In the genomic region with DNA sequence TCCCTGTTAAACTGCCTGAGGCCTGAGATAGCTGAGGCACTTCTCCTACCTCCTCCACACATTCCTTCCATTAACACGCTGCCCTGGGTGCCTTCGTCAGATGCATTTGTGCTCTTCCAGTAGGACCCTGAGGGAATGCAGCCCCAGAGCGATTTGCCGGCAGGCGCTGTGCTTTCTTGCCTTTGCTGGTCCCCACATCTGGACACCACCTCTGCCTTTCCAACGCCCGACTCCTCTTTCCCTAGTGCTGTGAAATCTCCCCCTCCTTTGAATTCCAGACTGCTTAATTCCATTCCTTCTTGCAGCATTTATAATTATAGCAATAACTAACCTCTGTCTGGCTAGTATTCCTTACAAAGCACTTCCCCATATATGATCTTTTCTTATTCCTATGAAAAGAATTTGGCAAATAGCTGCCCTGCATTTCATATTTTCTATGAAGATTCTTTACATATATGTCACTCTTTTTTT, we compare ENCODE assay signal across 19 cellular contexts.
DNase-seq lines count a peak whose midpoint lies in the region; ATAC-seq and TF ChIP-seq lines count a peak whose summit lies in the region.
"Had no signal": no experiment of that assay in that cellular context is flagged by ENCODE, and none has a peak within 500 bp of the region (broad histone marks: within the 10 kb centered on the region; RNA-seq: fewer than 3 reads in every experiment).

No MANE protein-coding gene starts in this region.

- no peak for TF ChIP-seq CTCF in thoracic aorta (IDR thresholded peaks at IDR 0.05)

- H3K36me3 ChIP-seq in thoracic aorta, result no peaks in the 10 kb centered on the region
- H3K36me3 ChIP-seq: colonic mucosa, sigmoid colon had no signal

- DNase-seq in GM04503 (ENCODE audit: low read depth) (peak; percentile 76), amniotic epithelial cell (ENCODE audit: low read depth) (peak; percentile 38), kidney glomerular epithelial cell (lab: John Stamatoyannopoulos, UW) (peak; percentile 37), thoracic aorta (ENCODE audit: low spot score) (no peak), immature natural killer cell (no peak), GM19240 (ENCODE audit: insufficient read length, low spot score) (no peak)
- no peak for DNase-seq in activated CD4-positive, alpha-beta T cell treated with anti-CD3 and anti-CD28 coated beads, Interleukin-2, amount 50 U/mL, for 48 hours
- DNase-seq: activated CD8-positive, alpha-beta memory T cell treated with anti-CD3 and anti-CD28 coated beads, Interleukin-2, amount 10 ng/mL, durations not matched to agents 7 days and 5 days; C1 segment of cervical spinal cord; colonic mucosa; midbrain; NCI-H1092 treated with DMSO at 0.1 percent for 48 hours; NCI-H748 treated with DMSO at 0.1 percent for 48 hours; occipital lobe; sigmoid colon; stimulated activated CD4-positive, alpha-beta T cell treated with anti-CD3 and anti-CD28 coated beads, Interleukin-2, amount 100 ng/mL, for 48 hours; substantia nigra had no signal

- H3K4me3 Mint-ChIP-seq in immature natural killer cell, result no peak overlapping the region
- H3K4me3 Mint-ChIP-seq: activated CD8-positive, alpha-beta memory T cell treated with anti-CD3 and anti-CD28 coated beads, Interleukin-2, amount 10 ng/mL, durations not matched to agents 7 days and 5 days had no signal

- H3K4me1 ChIP-seq in thoracic aorta (ENCODE audit: control insufficient read depth in 1 of 2, low read depth in 2 of 2), result peaks cover 0 to 12% of the 10 kb centered on the region in 2 donors
- H3K4me1 ChIP-seq: colonic mucosa had no signal

- peaks cover 0 to 1% (median 0%) of the 10 kb centered on the region in 3 donors for H3K27me3 Mint-ChIP-seq in immature natural killer cell (ENCODE audit: low read depth in 3 of 3)

- H3K9me3 ChIP-seq in thoracic aorta, result no peaks in the 10 kb centered on the region
- H3K9me3 ChIP-seq: colonic mucosa, sigmoid colon had no signal

- H3K27me3 ChIP-seq in thoracic aorta (replicated peaks; ENCODE audit: insufficient read depth), result no peaks in the 10 kb centered on the region
- H3K27me3 ChIP-seq: colonic mucosa, sigmoid colon had no signal

- peaks cover 2 to 4% (median 3%) of the 10 kb centered on the region in 3 donors for H3K36me3 Mint-ChIP-seq in immature natural killer cell
- H3K36me3 Mint-ChIP-seq: activated CD8-positive, alpha-beta memory T cell treated with anti-CD3 and anti-CD28 coated beads, Interleukin-2, amount 10 ng/mL, durations not matched to agents 7 days and 5 days had no signal

- H3K27ac Mint-ChIP-seq in immature natural killer cell, result no peak overlapping the region
- H3K27ac Mint-ChIP-seq: activated CD8-positive, alpha-beta memory T cell treated with anti-CD3 and anti-CD28 coated beads, Interleukin-2, amount 10 ng/mL, durations not matched to agents 7 days and 5 days had no signal

- no peaks in the 10 kb centered on the region for H3K4me1 Mint-ChIP-seq in immature natural killer cell

- H3K9me3 Mint-ChIP-seq in immature natural killer cell, result no peaks in the 10 kb centered on the region

- no peak for ATAC-seq in thoracic aorta (ENCODE audit: insufficient number of reproducible peaks, low FRiP score, low read depth)
- ATAC-seq: activated CD8-positive, alpha-beta memory T cell treated with anti-CD3 and anti-CD28 coated beads, Interleukin-2, amount 10 ng/mL, durations not matched to agents 7 days and 5 days; K562 had no signal

- H3K4me3 ChIP-seq in thoracic aorta, result no peak overlapping the region
- H3K4me3 ChIP-seq: colonic mucosa, K562, sigmoid colon had no signal

- H3K27ac ChIP-seq in thoracic aorta, result peak overlapping the region; percentile 24 to 58
- H3K27ac ChIP-seq: colonic mucosa, HL-60, sigmoid colon had no signal

Comparison
In these comparisons a context has a peak if more than half of its experiments do, and no peak if none do; other contexts are left out.
1. DNase-seq: peak in GM04503 (single experiment), amniotic epithelial cell (single experiment) and kidney glomerular epithelial cell (single experiment); none in thoracic aorta (single experiment), immature natural killer cell (0 of 3), GM19240 (single experiment) and activated CD4-positive, alpha-beta T cell treated with anti-CD3 and anti-CD28 coated beads, Interleukin-2, amount 50 U/mL, for 48 hours (0 of 2).